7 cellular contexts compared by ENCODE assay signal in the genomic region with DNA sequence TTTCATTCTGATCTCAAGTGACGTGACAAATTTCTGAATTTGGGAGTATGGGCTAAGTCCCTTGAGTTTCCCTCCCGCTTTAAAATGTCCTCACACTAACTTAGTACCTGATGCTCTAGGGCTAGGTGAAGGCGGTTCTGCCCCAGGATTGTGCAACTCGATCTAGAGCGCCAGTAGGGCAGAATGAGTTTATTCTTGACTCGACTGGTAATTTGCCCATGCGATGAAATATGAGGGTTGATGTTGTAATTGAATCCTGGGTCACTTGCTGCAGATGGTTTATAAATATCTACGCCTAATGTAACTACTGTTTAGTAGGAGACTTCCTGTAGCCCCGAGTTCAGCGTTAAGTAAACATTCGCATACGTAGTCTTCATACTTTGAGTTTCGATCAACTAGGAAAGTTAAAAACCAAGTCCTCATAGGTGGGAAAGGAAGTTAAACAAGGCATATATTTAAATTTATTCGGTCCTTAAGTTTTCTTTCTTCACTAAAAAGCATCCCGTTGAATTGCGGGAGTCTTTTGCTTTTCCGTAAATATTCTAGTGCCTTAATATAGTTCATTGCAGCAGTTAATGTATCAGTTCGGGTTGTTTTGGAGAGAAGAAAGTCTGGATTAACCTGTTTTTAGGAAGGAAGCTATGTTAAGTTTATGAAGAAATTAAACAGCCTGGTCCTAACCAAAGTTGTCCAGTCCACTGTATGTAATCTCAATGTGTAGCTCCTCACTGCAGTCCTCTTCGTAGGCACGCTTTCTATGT. TPM values are rescaled to one million over a fixed set of nuclear protein-coding genes. Genes with fewer than 3 reads are reported as not detected.
A peak's percentile ranks its signal among the peaks of the same experiment; 100 is the strongest.
DNase-seq lines count a peak whose midpoint lies in the region; ATAC-seq, FAIRE-seq and TF ChIP-seq lines count a peak whose summit lies in the region.

No MANE protein-coding gene starts in this region.

- H3K9me3 ChIP-seq in trophoblast cell (ENCODE audit: insufficient read depth, low read depth, low read length) = no peaks in the 10 kb centered on the region

- no peak for TF ChIP-seq POLR2A in H54 (IDR thresholded peaks at IDR 0.05; ENCODE audit: low read depth, low read length)

- peak overlapping the region; percentile 97 for H3K9ac ChIP-seq in trophoblast cell (ENCODE audit: low read length)

- peak overlapping the region; percentile 85 for H3K4ac ChIP-seq in trophoblast cell (ENCODE audit: low read depth, low read length)

- no peak for TF ChIP-seq CTCF in fibroblast of villous mesenchyme (IDR thresholded peaks at IDR 0.05; ENCODE audit: insufficient read depth, low read depth, low read length)

- H3K9me3 Mint-ChIP-seq in activated CD4-positive, alpha-beta memory T cell treated with anti-CD3 and anti-CD28 coated beads, Interleukin-2, amount 10 ng/mL, durations not matched to agents 7 days and 5 days = no peaks in the 10 kb centered on the region

- peak overlapping the region; percentile 77 for H3K4me3 ChIP-seq in fibroblast of villous mesenchyme (ENCODE audit: low read depth, low read length)
- peak overlapping the region; percentile 100 for H3K4me3 ChIP-seq in trophoblast cell (ENCODE audit: low read depth, low read length)

- peaks cover 19% of the 10 kb centered on the region for H3K36me3 Mint-ChIP-seq in activated CD4-positive, alpha-beta memory T cell treated with anti-CD3 and anti-CD28 coated beads, Interleukin-2, amount 10 ng/mL, durations not matched to agents 7 days and 5 days (ENCODE audit: low read depth)

- peak overlapping the region; percentile 96 for H4K8ac ChIP-seq in trophoblast cell (ENCODE audit: low read depth, low read length)

- peak overlapping the region; percentile 49 for H2AK5ac ChIP-seq in trophoblast cell (ENCODE audit: low read length)

- no peaks in the 10 kb centered on the region for H3K27me3 ChIP-seq in trophoblast cell (ENCODE audit: insufficient read depth, low read length)

- H3K4me3 Mint-ChIP-seq in activated CD4-positive, alpha-beta memory T cell treated with anti-CD3 and anti-CD28 coated beads, Interleukin-2, amount 10 ng/mL, durations not matched to agents 7 days and 5 days = peak overlapping the region; percentile 86

- peak overlapping the region; percentile 91 for H2BK120ac ChIP-seq in trophoblast cell (ENCODE audit: insufficient read depth, low read length, poor library complexity)

- H3K4me1 ChIP-seq in trophoblast cell (ENCODE audit: control insufficient read depth in 1 of 2, insufficient read depth in 2 of 2, low read length in 2 of 2) = peaks cover 0 to 4% of the 10 kb centered on the region in 2 experiments

- H3K4me1 Mint-ChIP-seq in activated CD4-positive, alpha-beta memory T cell treated with anti-CD3 and anti-CD28 coated beads, Interleukin-2, amount 10 ng/mL, durations not matched to agents 7 days and 5 days = peaks cover 47% of the 10 kb centered on the region

- no CpG with 5 or more reads among the region's 20 CpGs for WGBS in trophoblast cell (ENCODE audit: extremely low coverage, insufficient coverage, insufficient read length)

- DNase-seq in ELR (ENCODE audit: low read depth) (peak; percentile 68), M059J (ENCODE audit: low read depth) (peak; percentile 73), fibroblast of villous mesenchyme (ENCODE audit: low read depth) (peak; percentile 94), trophoblast cell (peak; percentile 58 to 79), H54 (ENCODE audit: insufficient read length, low spot score) (no peak)
- peak; percentile 46 for DNase-seq in activated CD4-positive, alpha-beta memory T cell treated with anti-CD3 and anti-CD28 coated beads, Interleukin-2, amount 10 ng/mL, durations not matched to agents 7 days and 5 days

- peaks cover 13% of the 10 kb centered on the region for H3K79me1 ChIP-seq in trophoblast cell (ENCODE audit: low read length)

- ATAC-seq in HG02678 (IDR thresholded peaks at IDR 0.05; ENCODE audit: unreplicated experiment) = no peak

- H4K91ac ChIP-seq in trophoblast cell (ENCODE audit: low read depth, low read length) = peak overlapping the region; percentile 99

- no peak overlapping the region for H4K12ac ChIP-seq in trophoblast cell (ENCODE audit: low read depth, low read length)

- peak overlapping the region; percentile 100 for H2BK5ac ChIP-seq in trophoblast cell (ENCODE audit: low read depth, low read length, poor library complexity)

- no peak overlapping the region for H2AFZ ChIP-seq in trophoblast cell (ENCODE audit: insufficient read depth, low read length, poor library complexity)

- peaks cover 0 to 3% of the 10 kb centered on the region in 2 experiments for H3K36me3 ChIP-seq in trophoblast cell (ENCODE audit: control insufficient read depth in 1 of 2, insufficient read depth in 2 of 2, low read length in 2 of 2)

- no peaks in the 10 kb centered on the region for H3K27me3 Mint-ChIP-seq in activated CD4-positive, alpha-beta memory T cell treated with anti-CD3 and anti-CD28 coated beads, Interleukin-2, amount 10 ng/mL, durations not matched to agents 7 days and 5 days

- POLR2A ChIA-PET in activated CD4-positive, alpha-beta memory T cell treated with anti-CD3 and anti-CD28 coated beads, Interleukin-2, amount 10 ng/mL, durations not matched to agents 7 days and 5 days (lab: Charles Lee) = interaction anchor here (0.6 to 11.1 kb wide), 21 partner anchors 8 to 1815 kb away, joined by 3 to 277 read pairs (median 5); partner anchors contain the start of genes ACD, ATP6V0D1, CARMIL2 and GFOD2

- H3K23ac ChIP-seq in trophoblast cell (ENCODE audit: low read length) = no peak overlapping the region

- peak overlapping the region; percentile 93 for H3K27ac Mint-ChIP-seq in activated CD4-positive, alpha-beta memory T cell treated with anti-CD3 and anti-CD28 coated beads, Interleukin-2, amount 10 ng/mL, durations not matched to agents 7 days and 5 days

- CTCF ChIA-PET in activated CD4-positive, alpha-beta memory T cell treated with anti-CD3 and anti-CD28 coated beads, Interleukin-2, amount 10 ng/mL, durations not matched to agents 7 days and 5 days (lab: Charles Lee) = interaction anchor here (0.7 to 11.4 kb wide), 19 partner anchors 9 to 372 kb away, joined by 3 to 334 read pairs (median 5); partner anchors contain the start of genes ACD, ATP6V0D1, C16orf86 and CARMIL2

- H2BK12ac ChIP-seq in trophoblast cell (ENCODE audit: low read length) = no peak overlapping the region

- H3K18ac ChIP-seq in trophoblast cell (ENCODE audit: low read length) = no peak overlapping the region

- H3K4me2 ChIP-seq in trophoblast cell (ENCODE audit: low read length) = peak overlapping the region; percentile 74

- H3K14ac ChIP-seq in trophoblast cell (ENCODE audit: low read length) = no peak overlapping the region

- FAIRE-seq in H54 (lab: Jason Lieb, UNC) = no peak

- H3K79me2 ChIP-seq in trophoblast cell (ENCODE audit: control insufficient read depth, insufficient read depth, low read length, poor library complexity) = peaks cover 32% of the 10 kb centered on the region

- peak overlapping the region; percentile 100 for H3K27ac ChIP-seq in trophoblast cell (ENCODE audit: low read depth, low read length)

RNA-seq across cellular contexts. Expression of gene CTCF, which starts 1.6 kb away (rescaled TPM):
- 24.8 and 38.8 TPM in 2 replicates for total RNA-seq in M059J (2014; rRNA removed; shearing (Covaris generic))
- total RNA-seq in activated CD4-positive, alpha-beta memory T cell treated with anti-CD3 and anti-CD28 coated beads, Interleukin-2, amount 10 ng/mL, durations not matched to agents 7 days and 5 days = 10 to 100 TPM; 74.9 to 76.9 TPM
- 26.1 and 33.7 TPM in 2 replicates for total RNA-seq in fibroblast of villous mesenchyme
- 35.2 and 36.0 TPM in 2 replicates for polyA plus RNA-seq in trophoblast cell (2013)

RNA-seq across cellular contexts. Expression of gene RIPOR1, which starts 35.3 kb away (rescaled TPM):
- 16.6 and 34.4 TPM in 2 replicates for total RNA-seq in M059J (2014; rRNA removed; shearing (Covaris generic))
- 10 to 100 TPM; 24.6 to 32.7 TPM for total RNA-seq in activated CD4-positive, alpha-beta memory T cell treated with anti-CD3 and anti-CD28 coated beads, Interleukin-2, amount 10 ng/mL, durations not matched to agents 7 days and 5 days
- total RNA-seq in fibroblast of villous mesenchyme = 25.5 and 35.1 TPM in 2 replicates
- polyA plus RNA-seq in trophoblast cell (2013) = 36.1 and 37.6 TPM in 2 replicates
